In the genomic region with DNA sequence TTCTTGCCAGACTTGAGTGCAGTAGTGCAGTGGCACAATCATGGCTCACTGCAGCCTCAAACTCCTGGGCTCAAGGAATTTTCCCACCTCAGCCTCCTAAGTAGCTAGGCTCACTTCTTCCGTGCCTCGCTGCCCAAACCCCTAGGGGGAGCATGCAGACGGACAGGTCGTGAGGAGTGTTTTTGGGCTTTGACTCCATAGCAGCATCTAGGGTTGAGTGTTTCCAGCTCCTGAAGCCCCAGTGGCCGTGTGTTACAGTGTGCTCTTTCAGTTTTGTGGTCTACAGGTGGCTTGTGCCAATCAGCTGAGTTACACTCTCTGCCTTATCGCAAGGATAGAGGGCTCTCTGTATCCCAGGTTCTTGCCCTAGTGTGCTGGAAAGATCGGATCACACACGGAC, we compare ENCODE assay signal across 15 cellular contexts. TPM values are rescaled to one million over a fixed set of nuclear protein-coding genes. Genes with fewer than 3 reads are reported as not detected.
DNase-seq lines count a peak whose midpoint lies in the region; ATAC-seq, FAIRE-seq and TF ChIP-seq lines count a peak whose summit lies in the region.
"Had no signal": no experiment of that assay in that cellular context is flagged by ENCODE, and none has a peak within 500 bp of the region (broad histone marks: within the 10 kb centered on the region; RNA-seq: fewer than 3 reads in every experiment).

No MANE protein-coding gene starts in this region.

- H3K9ac ChIP-seq in HepG2 (ENCODE audit: insufficient read depth, low read depth, low read length) (no peak overlapping the region), endodermal cell (ENCODE audit: extremely low read depth, low read length, poor library complexity, severe bottlenecking) (no peak overlapping the region)

- peak; percentile 36; the same call in 1 of the 2 replicates for TF ChIP-seq CTCF in HepG2 (CRISPR knock-in tag; IDR thresholded peaks at IDR 0.05)
- no peak for TF ChIP-seq CTCF in right lobe of liver (IDR thresholded peaks at IDR 0.05)
- peak; percentile 79 for TF ChIP-seq CTCF in endodermal cell (conservative IDR thresholded peaks at IDR 0.05)
- no peak for TF ChIP-seq CTCF in sigmoid colon (IDR thresholded peaks at IDR 0.05)

- no peak overlapping the region for H3K27ac Mint-ChIP-seq in endodermal cell

- H3K4me3 Mint-ChIP-seq in endodermal cell = no peak overlapping the region
- H3K4me3 Mint-ChIP-seq: activated naive CD8-positive, alpha-beta T cell had no signal

- no peak for TF ChIP-seq RAD21 in HepG2 (CRISPR knock-in tag; IDR thresholded peaks at IDR 0.05)

- CTCF ChIA-PET in HepG2 (lab: Yijun Ruan, JAX; ENCODE audit: low intra/inter-chr PET ratio, low total read pairs) = interaction anchor here (1.2 kb wide), 1 partner anchor 86 kb away, joined by 3 read pairs; no protein-coding TSS in a partner anchor

- H2AFZ ChIP-seq in HepG2 (ENCODE audit: low read length) = no peak overlapping the region
- H2AFZ ChIP-seq: PC-9 had no signal

- ATAC-seq in HepG2 (peak; percentile 79), right lobe of liver (no peak), GM19397 (IDR thresholded peaks at IDR 0.05; ENCODE audit: unreplicated experiment) (no peak)
- ATAC-seq: left lobe of liver had no signal

- TF ChIP-seq EP300 in HepG2 (IDR thresholded peaks at IDR 0.05; ENCODE audit: low read depth in 2 of 2, low read length in 2 of 2) (no peak), HepG2 (CRISPR knock-in tag; IDR thresholded peaks at IDR 0.05; ENCODE audit: borderline replicate concordance) (no peak), sigmoid colon (IDR thresholded peaks at IDR 0.05) (no peak)

- FAIRE-seq in HepG2 (lab: Jason Lieb, UNC) = no peak

- no peak for TF ChIP-seq POLR2A in HepG2 (IDR thresholded peaks at IDR 0.05; ENCODE audit: insufficient read depth in 1 of 2, low read depth in 2 of 2, low read length in 2 of 2)
- no peak for TF ChIP-seq POLR2A in right lobe of liver (IDR thresholded peaks at IDR 0.05)
- no peak for TF ChIP-seq POLR2A in sigmoid colon (IDR thresholded peaks at IDR 0.05)

- no peaks in the 10 kb centered on the region for H3K27me3 Mint-ChIP-seq in endodermal cell (ENCODE audit: insufficient read depth)
- H3K27me3 Mint-ChIP-seq: activated naive CD8-positive, alpha-beta T cell had no signal

- peaks cover 5% of the 10 kb centered on the region for H4K20me1 ChIP-seq in HepG2 (ENCODE audit: insufficient read depth, low read length)

- no TSS peak for BruUV-seq in HepG2 (replicated peaks; lab: Mats Ljungman, UMichigan)

- in situ Hi-C loops in HepG2 (cut with HindIII; ENCODE audit: extremely low pct_ligation_motif_present, low pct_unique_long_range_greater_than_20kb) = no loop called here

- H3K36me3 Mint-ChIP-seq in endodermal cell (ENCODE audit: low read depth) = peaks cover 21% of the 10 kb centered on the region

- H3K36me3 ChIP-seq in HepG2 (replicated peaks in 1 of 2; ENCODE audit: control insufficient read depth in 1 of 2, insufficient read depth in 2 of 2, low read length in 2 of 2) (peaks cover 8 to 18% of the 10 kb centered on the region in 2 experiments; a peak in 4 of 5 replicates), right lobe of liver (no peaks in the 10 kb centered on the region), endodermal cell (ENCODE audit: control insufficient read depth, insufficient read depth, low read length) (no peaks in the 10 kb centered on the region), sigmoid colon (no peaks in the 10 kb centered on the region)

- intact Hi-C loops in HepG2 (cut with micrococcal nuclease; ENCODE audit: unreplicated experiment) (no loop called here), right lobe of liver (cut with DNase I) (no loop called here), sigmoid colon (cut with DNase I) (no loop called here)

- no peaks in the 10 kb centered on the region for H3K9me3 Mint-ChIP-seq in endodermal cell

- H3K4me1 ChIP-seq in HepG2 (ENCODE audit: insufficient read depth, low read length) = peaks cover 48% of the 10 kb centered on the region
- H3K4me1 ChIP-seq in right lobe of liver = peaks cover 0 to 6% (median 2%) of the 10 kb centered on the region in 4 donors
- H3K4me1 ChIP-seq in endodermal cell (ENCODE audit: control insufficient read depth, insufficient read depth, low read length) = no peaks in the 10 kb centered on the region
- peaks cover 0 to 16% (median 2%) of the 10 kb centered on the region in 4 donors for H3K4me1 ChIP-seq in sigmoid colon

- peaks cover 95% of the 10 kb centered on the region for H3K79me2 ChIP-seq in HepG2 (ENCODE audit: insufficient read depth, low read length)

- 92% methylated on average over 8 of the region's 8 CpGs for WGBS in HepG2 (ENCODE audit: low lambda C conversion rate)
- WGBS in right lobe of liver (ENCODE audit: insufficient coverage, low coverage, low lambda C conversion rate, missing lambda C conversion rate) = 82% methylated on average over 7 of the region's 8 CpGs
- WGBS in endodermal cell (ENCODE audit: insufficient coverage in 1 of 2, insufficient read length in 1 of 2), 2 experiments = 76 to 80% methylated on average over 8 of the region's 8 CpGs
- whole genome bisulfite sequencing in sigmoid colon, 2 donors = 86 to 90% methylated on average over 8 of the region's 8 CpGs

- H3K4me2 ChIP-seq in HepG2 (ENCODE audit: low read depth, low read length) = no peak overlapping the region
- H3K4me2 ChIP-seq: PC-9 had no signal

- POLR2A ChIA-PET in HepG2 (lab: Yijun Ruan, JAX) = no interaction called here

- H3K4me3 ChIP-seq in HepG2 (replicated peaks in 1 of 3; ENCODE audit: insufficient read depth in 1 of 3, low read depth in 2 of 3, low read length in 3 of 3) (no peak overlapping the region), right lobe of liver (no peak overlapping the region), endodermal cell (ENCODE audit: low read length) (no peak overlapping the region), sigmoid colon (no peak overlapping the region)
- H3K4me3 ChIP-seq: PC-9 had no signal

- H3K27me3 ChIP-seq in HepG2 (ENCODE audit: control insufficient read depth in 1 of 2, insufficient read depth in 2 of 2, low read length in 2 of 2) = no peaks in the 10 kb centered on the region
- H3K27me3 ChIP-seq in right lobe of liver = no peaks in the 10 kb centered on the region
- H3K27me3 ChIP-seq in endodermal cell (ENCODE audit: control insufficient read depth, insufficient read depth, low read length, poor library complexity, severe bottlenecking) = no peaks in the 10 kb centered on the region
- H3K27me3 ChIP-seq in sigmoid colon = no peaks in the 10 kb centered on the region

- H3K27ac ChIP-seq in HepG2 (ENCODE audit: extremely low read length, insufficient read depth, low read length) (no peak overlapping the region), right lobe of liver (no peak overlapping the region), endodermal cell (ENCODE audit: low read depth, low read length) (no peak overlapping the region), sigmoid colon (no peak overlapping the region)
- H3K27ac ChIP-seq: PC-9 had no signal

- H3K9me3 ChIP-seq in HepG2 (ENCODE audit: low read length) = no peaks in the 10 kb centered on the region
- no peaks in the 10 kb centered on the region for H3K9me3 ChIP-seq in right lobe of liver
- no peaks in the 10 kb centered on the region for H3K9me3 ChIP-seq in endodermal cell (ENCODE audit: control insufficient read depth, low read length)
- no peaks in the 10 kb centered on the region for H3K9me3 ChIP-seq in sigmoid colon

- H3K4me1 Mint-ChIP-seq in endodermal cell = peaks cover 11% of the 10 kb centered on the region

- DNase-seq in HepG2 (ENCODE audit: low spot score) (peak; percentile 41), right lobe of liver (no peak), NCI-H526 treated with DMSO at 0.1 percent for 48 hours (lab: John Stamatoyannopoulos, UW) (peak; percentile 21), endodermal cell (peak; percentile 89), cerebellum (ENCODE audit: low spot score) (no peak), sigmoid colon (no peak), SKM-1 treated with dmso at 0.1 percent for 144 hours (lab: John Stamatoyannopoulos, UW; ENCODE audit: unreplicated experiment) (no peak)
- DNase-seq: GOT3; NCI-H1694; PC-9; stimulated activated CD4-positive, alpha-beta T cell treated with anti-CD3 and anti-CD28 coated beads, Interleukin-12 subunit alpha, Interleukin-12 subunit beta, amount 100 ng/mL, for 4 hours; T-helper 9 cell had no signal

TF ChIP-seq in HepG2, 621 proteins besides CTCF, POLR2A, EP300 and RAD21 (continues in another document):
- TF ChIP-seq STAG1 (CRISPR knock-in tag; IDR thresholded peaks at IDR 0.05) (peak; percentile 32; the same call in 1 of the 2 replicates), ZNF577 (CRISPR knock-in tag; IDR thresholded peaks at IDR 0.05; ENCODE audit: borderline replicate concordance, low read depth) (no peak), ATF7-NPFF (CRISPR knock-in tag; IDR thresholded peaks at IDR 0.05; ENCODE audit: low read depth) (0 out of 2 replicates have a peak, but pooled peaks have one; percentile 37)

RNA-seq across cellular contexts. Expression of gene NCOA3, which starts 33.4 kb away (rescaled TPM):
- total RNA-seq in HepG2 (2016; rRNA removed; fragmentation: Illumina TruSeq; extraction: Trizol) = 56.8 and 76.2 TPM in 2 replicates
- total RNA-seq in HepG2 (2016; cell fraction: cytosol; rRNA removed; fragmentation: Illumina TruSeq; extraction: Trizol; ENCODE audit: low read depth) = 30.2 and 36.5 TPM in 2 replicates
- 56.0 and 74.0 TPM in 2 replicates for total RNA-seq in HepG2 (2016; cell fraction: insoluble cytoplasmic fraction; rRNA removed; fragmentation: Illumina TruSeq; extraction: Trizol)
- 34.2 and 36.7 TPM in 2 replicates for total RNA-seq in HepG2 (2016; cell fraction: membrane; rRNA removed; fragmentation: Illumina TruSeq; extraction: Trizol)
- total RNA-seq in HepG2 (2016; cell fraction: nucleus; rRNA removed; fragmentation: Illumina TruSeq; extraction: Trizol) = 59.3 and 64.3 TPM in 2 replicates
- 25.0 and 35.0 TPM in 2 replicates for polyA plus RNA-seq in HepG2 (2011; rRNA removed)
- polyA plus RNA-seq in HepG2 (2011; cell fraction: cytosol; rRNA removed) = 17.2 and 18.9 TPM in 2 replicates
- 36.9 and 40.6 TPM in 2 replicates for polyA plus RNA-seq in HepG2 (2011; cell fraction: nucleus; rRNA removed)
- 22.6 and 26.9 TPM in 2 replicates for polyA plus RNA-seq in HepG2 (2012)
- 2.0 and 2.4 TPM in 2 replicates for polyA plus RNA-seq in HepG2 (2016; cell fraction: cytosol; fragmentation: Illumina TruSeq; extraction: Trizol; ENCODE audit: low read depth)
- polyA plus RNA-seq in HepG2 (2016; cell fraction: insoluble cytoplasmic fraction; fragmentation: Illumina TruSeq; extraction: Trizol; ENCODE audit: low read depth) = 40.1 and 40.4 TPM in 2 replicates
- polyA plus RNA-seq in HepG2 (2016; cell fraction: membrane; fragmentation: Illumina TruSeq; extraction: Trizol; ENCODE audit: low read depth) = 5.5 and 5.7 TPM in 2 replicates
- 53.5 and 57.7 TPM in 2 replicates for polyA plus RNA-seq in HepG2 (2016; cell fraction: nucleus; fragmentation: Illumina TruSeq; extraction: Trizol; ENCODE audit: insufficient read depth, low read depth)
- 49.8 and 56.6 TPM in 2 replicates for polyA minus RNA-seq in HepG2 (2011; rRNA and poly(A)+ RNA removed; ENCODE audit: low replicate concordance)
- 41.6 and 42.5 TPM in 2 replicates for polyA minus RNA-seq in HepG2 (2011; cell fraction: cytosol; rRNA and poly(A)+ RNA removed)
- polyA minus RNA-seq in HepG2 (2011; cell fraction: nucleus; rRNA and poly(A)+ RNA removed) = 75.8 and 76.3 TPM in 2 replicates
- 10 to 100 TPM; 11.2 to 15.1 (median 13.8) TPM for total RNA-seq in right lobe of liver
- total RNA-seq in endodermal cell = 10 to 100 TPM; 38.6 TPM
- polyA plus RNA-seq in endodermal cell (2013, experiment 1 of 2) = 15.2 TPM
- 14.4 TPM for polyA plus RNA-seq in endodermal cell (2013, experiment 2 of 2)
- 26.0 TPM for total RNA-seq in cerebellum
- total RNA-seq in sigmoid colon = 10 to 100 TPM; 22.8 to 51.0 (median 26.4) TPM
- polyA plus RNA-seq in sigmoid colon = 10 to 100 TPM in 1 of 3 donors, 1 to 10 TPM in 2; 4.8 to 13.7 (median 4.9) TPM

Comparison
In these comparisons a context has a peak if more than half of its experiments do, and no peak if none do; other contexts are left out.
1. DNase-seq: peak in HepG2 (single experiment), NCI-H526 treated with DMSO at 0.1 percent for 48 hours (single experiment) and endodermal cell (single experiment); none in right lobe of liver (0 of 3), cerebellum (single experiment), sigmoid colon (single experiment) and SKM-1 treated with dmso at 0.1 percent for 144 hours (single experiment).
2. CTCF ChIP-seq: peak in HepG2 (single experiment) and endodermal cell (single experiment); none in right lobe of liver (0 of 4) and sigmoid colon (0 of 4).